ENCODE assay signal across 9 cellular contexts in genomic region chr22:43992331-43992821, GRCh38. TPM values are rescaled to one million over a fixed set of nuclear protein-coding genes. Genes with fewer than 3 reads are reported as not detected.
DNase-seq lines count a peak whose midpoint lies in the region; ATAC-seq and TF ChIP-seq lines count a peak whose summit lies in the region.
"Had no signal": no experiment of that assay in that cellular context is flagged by ENCODE, and none has a peak within 500 bp of the region (broad histone marks: within the 10 kb centered on the region; RNA-seq: fewer than 3 reads in every experiment).

No MANE protein-coding gene starts in this region.

- peaks cover 19% of the 10 kb centered on the region for H3K36me3 Mint-ChIP-seq in natural killer cell

- H3K4me3 Mint-ChIP-seq in natural killer cell: no peak overlapping the region
- H3K4me3 Mint-ChIP-seq: activated T-helper 17 cell treated with anti-CD3 and anti-CD28 coated beads, Interleukin-2, amount 50 U/mL, for 72 hours had no signal

- H3K4me3 ChIP-seq in SJSA1: no peak overlapping the region
- H3K4me3 ChIP-seq in fibroblast of mammary gland (ENCODE audit: control insufficient read depth, low read depth, low read length): no peak overlapping the region
- H3K4me3 ChIP-seq in skeletal muscle cell (ENCODE audit: low read depth, low read length): no peak overlapping the region
- H3K4me3 ChIP-seq: breast epithelium had no signal

- no peak overlapping the region for H3K27ac Mint-ChIP-seq in natural killer cell

- TF ChIP-seq POLR2A in GM18505 (IDR thresholded peaks at IDR 0.05; ENCODE audit: borderline replicate concordance, extremely low read depth, insufficient read depth, insufficient read length): no peak

- ATAC-seq in natural killer cell: no peak
- ATAC-seq in GM18505 (IDR thresholded peaks at IDR 0.05; ENCODE audit: unreplicated experiment): no peak
- no peak for ATAC-seq in GM21381 (IDR thresholded peaks at IDR 0.05; ENCODE audit: unreplicated experiment)

- peak overlapping the region; percentile 76 for H3K27ac ChIP-seq in SJSA1
- H3K27ac ChIP-seq: breast epithelium had no signal

- H3K4me1 Mint-ChIP-seq in natural killer cell: peaks cover 21 to 29% of the 10 kb centered on the region in 2 donors

- peaks cover 26% of the 10 kb centered on the region for H3K4me1 ChIP-seq in SJSA1 (replicated peaks)
- H3K4me1 ChIP-seq: breast epithelium had no signal

- H3K9me3 Mint-ChIP-seq in natural killer cell: no peaks in the 10 kb centered on the region
- H3K9me3 Mint-ChIP-seq: activated T-helper 17 cell treated with anti-CD3 and anti-CD28 coated beads, Interleukin-2, amount 50 U/mL, for 72 hours had no signal

- intact Hi-C loops in natural killer cell (cut with micrococcal nuclease): loop anchor here (10.0 kb wide), 1 partner anchor 692 kb away; no protein-coding TSS in a partner anchor

- no peaks in the 10 kb centered on the region for H3K27me3 Mint-ChIP-seq in natural killer cell (ENCODE audit: low read depth in 2 of 2)
- H3K27me3 Mint-ChIP-seq: activated T-helper 17 cell treated with anti-CD3 and anti-CD28 coated beads, Interleukin-2, amount 50 U/mL, for 72 hours had no signal

- H3K27me3 ChIP-seq in SJSA1 (replicated peaks): no peaks in the 10 kb centered on the region
- H3K27me3 ChIP-seq: breast epithelium had no signal

- peak; percentile 91 for DNase-seq in GM04504 (ENCODE audit: low read depth)
- peak; percentile 52 to 82 for DNase-seq in SJSA1 (ENCODE audit: low read depth in 1 of 2, low spot score in 2 of 2)
- DNase-seq in fibroblast of mammary gland (ENCODE audit: low read depth): peak; percentile 54
- DNase-seq in skeletal muscle cell (ENCODE audit: low read depth): peak; percentile 1
- DNase-seq in natural killer cell: no peak

- no peaks in the 10 kb centered on the region for H3K9me3 ChIP-seq in SJSA1 (replicated peaks)
- H3K9me3 ChIP-seq: breast epithelium had no signal

- TF ChIP-seq CTCF in fibroblast of mammary gland (conservative IDR thresholded peaks at IDR 0.05; ENCODE audit: control insufficient read depth, insufficient read depth, low read depth, low read length) (no peak), natural killer cell (IDR thresholded peaks at IDR 0.05) (no peak)

- peaks cover 91% of the 10 kb centered on the region for H3K36me3 ChIP-seq in SJSA1
- H3K36me3 ChIP-seq: breast epithelium had no signal

RNA-seq across cellular contexts. Expression of gene PARVB, which starts 31.7 kb away (rescaled TPM):
- 22.3 and 33.0 TPM in 2 replicates for total RNA-seq in SJSA1 (2014; rRNA removed; shearing (Covaris generic))
- total RNA-seq in natural killer cell: 10 to 100 TPM in 1 of 3 donors, 1 to 10 TPM in 2; 2.9 to 12.5 (median 8.1) TPM

RNA-seq across cellular contexts. Expression of gene SAMM50, which starts 37.1 kb away (rescaled TPM):
- total RNA-seq in SJSA1 (2014; rRNA removed; shearing (Covaris generic)): 39.8 and 46.3 TPM in 2 replicates
- 10 to 100 TPM; 25.9 to 30.6 (median 29.7) TPM for total RNA-seq in natural killer cell
